Comparison of ENCODE assay signal across 25 cellular contexts in genomic region chr10:86287422-86287793, GRCh38.
"Had no signal": no experiment of that assay in that cellular context is flagged by ENCODE, and none has a peak within 500 bp of the region (broad histone marks: within the 10 kb centered on the region; RNA-seq: fewer than 3 reads in every experiment).

No MANE protein-coding gene starts in this region.

- H3K4me3 Mint-ChIP-seq: brain; natural killer cell treated with Interleukin-12 subunit alpha and Interleukin-12 subunit beta and Interleukin-15 and Interleukin-18, amount 100 ng/mL, for 72 hours; stimulated activated naive CD8-positive, alpha-beta T cell treated with anti-CD3 and anti-CD28 coated beads, Interleukin-15, Interleukin-2, amounts not matched to agents 100 ng/mL and 50 ng/mL, for 24 hours; WTC11 had no signal

- H3K27me3 ChIP-seq: neutrophil, pancreas, tibial nerve, vagina had no signal

- H3K4me1 ChIP-seq: pancreas, psoas muscle, tibial nerve, vagina had no signal

- H3K27ac Mint-ChIP-seq: activated naive CD4-positive, alpha-beta T cell treated with anti-CD3 and anti-CD28 coated beads, Interleukin-2, amount 50 U/mL, for 72 hours; brain; natural killer cell treated with Interleukin-12 subunit alpha and Interleukin-12 subunit beta and Interleukin-15 and Interleukin-18, amount 100 ng/mL, for 72 hours; stimulated activated naive CD8-positive, alpha-beta T cell treated with anti-CD3 and anti-CD28 coated beads, Interleukin-15, Interleukin-2, amounts not matched to agents 100 ng/mL and 50 ng/mL, for 24 hours; WTC11 had no signal

- H3K36me3 ChIP-seq: neutrophil, pancreas, tibial nerve, vagina had no signal

- ATAC-seq: activated naive CD4-positive, alpha-beta T cell treated with anti-CD3 and anti-CD28 coated beads, Interleukin-2, amount 50 U/mL, for 72 hours; esophagus mucosa; left ventricle myocardium superior; natural killer cell treated with Interleukin-12 subunit alpha and Interleukin-12 subunit beta and Interleukin-15 and Interleukin-18, amount 100 ng/mL, for 72 hours; pancreas; psoas muscle; right cardiac atrium; WTC11 had no signal

- H3K36me3 Mint-ChIP-seq: activated naive CD4-positive, alpha-beta T cell treated with anti-CD3 and anti-CD28 coated beads, Interleukin-2, amount 50 U/mL, for 72 hours; brain; natural killer cell treated with Interleukin-12 subunit alpha and Interleukin-12 subunit beta and Interleukin-15 and Interleukin-18, amount 100 ng/mL, for 72 hours; WTC11 had no signal

- DNase-seq: activated CD4-positive, alpha-beta T cell treated with anti-CD3 and anti-CD28 coated beads, Interleukin-2, amount 50 U/mL, for 4 hours; activated T-cell treated with anti-CD3 and anti-CD28 coated beads, Interleukin-2, amount 50 U/mL, for 1 hour; aorta; caudate nucleus; dermis blood vessel endothelial cell; effector CD8-positive, alpha-beta T cell; foreskin melanocyte; hippocampal formation; left ventricle myocardium superior; mammary epithelial cell; midbrain; psoas muscle; right cardiac atrium; stimulated activated CD4-positive, alpha-beta T cell treated with anti-CD3 and anti-CD28 coated beads, Interleukin-1b, Interleukin-23, amount 100 ng/mL, for 48 hours; T-helper 9 cell had no signal

- H3K9me3 Mint-ChIP-seq: activated naive CD4-positive, alpha-beta T cell treated with anti-CD3 and anti-CD28 coated beads, Interleukin-2, amount 50 U/mL, for 72 hours; natural killer cell treated with Interleukin-12 subunit alpha and Interleukin-12 subunit beta and Interleukin-15 and Interleukin-18, amount 100 ng/mL, for 72 hours; stimulated activated naive CD8-positive, alpha-beta T cell treated with anti-CD3 and anti-CD28 coated beads, Interleukin-15, Interleukin-2, amounts not matched to agents 100 ng/mL and 50 ng/mL, for 24 hours; WTC11 had no signal

- H3K27me3 Mint-ChIP-seq: stimulated activated naive CD8-positive, alpha-beta T cell treated with anti-CD3 and anti-CD28 coated beads, Interleukin-15, Interleukin-2, amounts not matched to agents 100 ng/mL and 50 ng/mL, for 24 hours had no signal

- H3K4me3 ChIP-seq: pancreas, psoas muscle, tibial nerve, vagina had no signal

- H3K27ac ChIP-seq: neutrophil, pancreas, psoas muscle, tibial nerve, vagina had no signal

- H3K9me3 ChIP-seq: neutrophil, pancreas, psoas muscle, tibial nerve, vagina had no signal
